Comparison of ENCODE assay signal across 25 cellular contexts in the genomic region with DNA sequence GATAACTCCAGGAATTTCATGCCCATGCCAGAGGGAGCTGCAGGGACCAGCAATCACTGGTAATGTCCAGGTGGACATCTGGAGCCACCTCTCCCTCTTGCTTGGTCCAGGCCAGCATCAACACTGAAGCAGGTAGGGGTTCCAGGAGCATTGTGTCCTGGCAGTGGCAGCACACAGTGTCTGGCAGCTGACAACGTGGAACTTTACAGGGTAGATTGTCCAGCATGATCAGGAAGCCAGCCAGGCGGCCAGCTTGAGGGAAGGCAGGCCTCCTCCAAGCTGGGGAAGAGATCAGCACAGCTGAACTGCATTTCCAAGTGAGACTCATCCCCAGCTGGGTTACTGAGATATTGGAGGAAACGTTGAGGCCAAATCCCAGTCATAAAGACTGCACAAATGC.
A peak's percentile ranks its signal among the peaks of the same experiment; 100 is the strongest.
DNase-seq lines count a peak whose midpoint lies in the region; ATAC-seq, FAIRE-seq and TF ChIP-seq lines count a peak whose summit lies in the region.
"Had no signal": no experiment of that assay in that cellular context is flagged by ENCODE, and none has a peak within 500 bp of the region (broad histone marks: within the 10 kb centered on the region; RNA-seq: fewer than 3 reads in every experiment).

No MANE protein-coding gene starts in this region.

- no peak overlapping the region for H2BK5ac ChIP-seq in mesenchymal stem cell (ENCODE audit: low read depth, low read length, poor library complexity, severe bottlenecking)

- no peak overlapping the region for H3K14ac ChIP-seq in mesenchymal stem cell (ENCODE audit: low read length in 2 of 2)

- H3K4me3 Mint-ChIP-seq in endothelial cell (ENCODE audit: unreplicated experiment) = peak overlapping the region; percentile 39
- no peak overlapping the region for H3K4me3 Mint-ChIP-seq in GM23338
- H3K4me3 Mint-ChIP-seq: CD4-positive, CD25-positive, alpha-beta regulatory T cell; CD8-positive, alpha-beta T cell; HFFc6 had no signal

- H3K23ac ChIP-seq in mesenchymal stem cell (ENCODE audit: low read length in 2 of 2) = no peak overlapping the region

- no peaks in the 10 kb centered on the region for H3K4me1 Mint-ChIP-seq in endothelial cell (ENCODE audit: unreplicated experiment)
- no peaks in the 10 kb centered on the region for H3K4me1 Mint-ChIP-seq in GM23338

- H3K27me3 Mint-ChIP-seq in endothelial cell (ENCODE audit: unreplicated experiment) (no peaks in the 10 kb centered on the region), GM23338 (ENCODE audit: insufficient read depth, low read depth, poor library complexity) (peaks cover 3% of the 10 kb centered on the region)
- H3K27me3 Mint-ChIP-seq: CD4-positive, CD25-positive, alpha-beta regulatory T cell had no signal

- no peak overlapping the region for H4K8ac ChIP-seq in mesenchymal stem cell (ENCODE audit: low read length)

- H3K36me3 ChIP-seq in BE2C (no peaks in the 10 kb centered on the region), mesenchymal stem cell (ENCODE audit: control insufficient read depth in 1 of 2, insufficient read depth in 2 of 2, low read depth in 1 of 2, low read length in 2 of 2) (peaks cover 7 to 42% of the 10 kb centered on the region in 2 experiments), GM23338 (ENCODE audit: insufficient read depth) (no peaks in the 10 kb centered on the region; the same call in 1 of the 2 replicates)

- H3K9me3 Mint-ChIP-seq in endothelial cell (ENCODE audit: unreplicated experiment) = no peaks in the 10 kb centered on the region
- H3K9me3 Mint-ChIP-seq in GM23338 = no peaks in the 10 kb centered on the region
- H3K9me3 Mint-ChIP-seq: CD4-positive, CD25-positive, alpha-beta regulatory T cell; CD8-positive, alpha-beta T cell; HFFc6 had no signal

- H4K91ac ChIP-seq in mesenchymal stem cell (ENCODE audit: low read length) = peak overlapping the region; percentile 18

- no peak overlapping the region for H3K27ac ChIP-seq in mesenchymal stem cell (ENCODE audit: low read length, poor library complexity, severe bottlenecking)
- no peak overlapping the region for H3K27ac ChIP-seq in GM23338 (ENCODE audit: low read depth)
- H3K27ac ChIP-seq: A549, GM23248 had no signal

- H4K20me1 ChIP-seq in GM23338 (replicated peaks; ENCODE audit: insufficient read depth) = no peaks in the 10 kb centered on the region

- H2BK12ac ChIP-seq in mesenchymal stem cell (ENCODE audit: low read length in 2 of 2) = no peak overlapping the region

- 88% methylated on average over 3 of the region's 3 CpGs for WGBS in mesenchymal stem cell

- peaks cover 9% of the 10 kb centered on the region for H3K36me3 Mint-ChIP-seq in endothelial cell (ENCODE audit: low read depth, unreplicated experiment)
- peaks cover 19% of the 10 kb centered on the region; the same call in 2 of the 3 replicates for H3K36me3 Mint-ChIP-seq in GM23338 (ENCODE audit: low read depth)

- no peak for FAIRE-seq in GM19239 (lab: Jason Lieb, UNC)
- FAIRE-seq: A549, D721Med, GM12878, H54 had no signal

- no peak overlapping the region for H2BK15ac ChIP-seq in mesenchymal stem cell (ENCODE audit: low read depth, poor library complexity, severe bottlenecking)

- H3K4me3 ChIP-seq in BE2C (ENCODE audit: low read depth, low read length) (no peak overlapping the region), LNCaP clone FGC (ENCODE audit: low read depth, low read length) (no peak overlapping the region), mesenchymal stem cell (ENCODE audit: insufficient read depth in 1 of 2, low read depth in 1 of 2, low read length in 2 of 2) (no peak overlapping the region), GM23338 (no peak overlapping the region)
- H3K4me3 ChIP-seq: A549, GM12878, GM23248, HAP-1 had no signal

- no peak overlapping the region for H2AFZ ChIP-seq in mesenchymal stem cell (ENCODE audit: low read depth, low read length)
- no peak overlapping the region for H2AFZ ChIP-seq in GM23338
- H2AFZ ChIP-seq: GM23248 had no signal

- no peak overlapping the region for H3K18ac ChIP-seq in mesenchymal stem cell (ENCODE audit: low read depth in 1 of 2, low read length in 2 of 2)

- H3K4me1 ChIP-seq in BE2C (no peaks in the 10 kb centered on the region), mesenchymal stem cell (ENCODE audit: control insufficient read depth, insufficient read depth, low read depth, low read length) (peaks cover 2% of the 10 kb centered on the region), GM23338 (ENCODE audit: insufficient read depth) (no peaks in the 10 kb centered on the region)
- H3K4me1 ChIP-seq: A549 had no signal

- no peak overlapping the region for H3K9ac ChIP-seq in mesenchymal stem cell (ENCODE audit: low read length)
- H3K9ac ChIP-seq: GM23248 had no signal

- no peak overlapping the region for H2AK5ac ChIP-seq in mesenchymal stem cell (ENCODE audit: low read length, severe bottlenecking)

- H3K27ac Mint-ChIP-seq in endothelial cell (ENCODE audit: unreplicated experiment) (no peak overlapping the region), GM23338 (no peak overlapping the region)
- H3K27ac Mint-ChIP-seq: CD8-positive, alpha-beta T cell; HFFc6 had no signal

- H3K4me2 ChIP-seq in mesenchymal stem cell (ENCODE audit: low read length, poor library complexity, severe bottlenecking) (no peak overlapping the region), GM23338 (no peak overlapping the region)
- H3K4me2 ChIP-seq: A549 had no signal

- ATAC-seq in HG03196 (IDR thresholded peaks at IDR 0.05; ENCODE audit: unreplicated experiment) = no peak
- ATAC-seq in GM23338 = no peak
- ATAC-seq: A549; CD8-positive, alpha-beta T cell; GM12878 had no signal

- DNase-seq in BE2C (peak; percentile 17), LNCaP clone FGC (ENCODE audit: low read depth) (peak; percentile 52), endothelial cell (ENCODE audit: low spot score) (no peak), mesenchymal stem cell (no peak), GM19239 (ENCODE audit: insufficient read length, low spot score) (no peak), NCI-H2107 (lab: John Stamatoyannopoulos, UW) (no peak), GM23338 (ENCODE audit: low spot score) (no peak)
- DNase-seq: 8988T; ACHN; AML-193; C1 segment of cervical spinal cord; CD4-positive, CD25-positive, alpha-beta regulatory T cell; CD8-positive, alpha-beta T cell; DMS 273 treated with DMSO at 0.1 percent for 48 hours; DMS79; EL; GDM1; GM23248; HFFc6 had no signal

- no peaks in the 10 kb centered on the region for H3K79me1 ChIP-seq in mesenchymal stem cell (replicated peaks; ENCODE audit: low read length, poor library complexity, severe bottlenecking)

- H3F3A ChIP-seq in GM23338 (replicated peaks; ENCODE audit: low read depth) = no peaks in the 10 kb centered on the region

- H3K27me3 ChIP-seq in BE2C (no peaks in the 10 kb centered on the region), mesenchymal stem cell (ENCODE audit: control insufficient read depth in 1 of 2, insufficient read depth in 1 of 2, low read length in 2 of 2) (no peaks in the 10 kb centered on the region), GM23338 (ENCODE audit: insufficient read depth) (no peaks in the 10 kb centered on the region)

- no peak overlapping the region for H3K4ac ChIP-seq in mesenchymal stem cell (ENCODE audit: low read depth in 1 of 2, low read length in 2 of 2)

- no peaks in the 10 kb centered on the region for H3K79me2 ChIP-seq in GM23338 (replicated peaks; ENCODE audit: insufficient read depth)

- H3K9me2 ChIP-seq in GM23338 (ENCODE audit: insufficient read depth) = no peaks in the 10 kb centered on the region

- TF ChIP-seq CTCF in BE2C (IDR thresholded peaks at IDR 0.05; ENCODE audit: low read depth, low read length) (no peak), LNCaP clone FGC (IDR thresholded peaks at IDR 0.05; ENCODE audit: control insufficient read depth, extremely low read depth, insufficient read depth) (no peak), endothelial cell (IDR thresholded peaks at IDR 0.05; ENCODE audit: unreplicated experiment) (no peak), GM23338 (conservative IDR thresholded peaks at IDR 0.05; ENCODE audit: low read depth in 2 of 2) (no peak)

- H3K9me3 ChIP-seq in BE2C (no peaks in the 10 kb centered on the region), mesenchymal stem cell (ENCODE audit: control insufficient read depth, low read length) (no peaks in the 10 kb centered on the region)
- H3K9me3 ChIP-seq: A549, HAP-1 had no signal

- no peak overlapping the region for H2BK120ac ChIP-seq in mesenchymal stem cell (ENCODE audit: low read depth, low read length)

TF ChIP-seq in GM23338, 12 proteins besides CTCF, POLR2A, EP300 and RAD21:
- TF ChIP-seq NANOG (IDR thresholded peaks at IDR 0.05; ENCODE audit: borderline replicate concordance) = no peak
- TF ChIP-seq EZH2phosphoT487 (IDR thresholded peaks at IDR 0.05; ENCODE audit: unreplicated experiment) = no peak
- no peak for TF ChIP-seq ZNF331 (CRISPR knock-in tag; IDR thresholded peaks at IDR 0.05; ENCODE audit: low read depth)

Comparison
In these comparisons a context has a peak if more than half of its experiments do, and no peak if none do; other contexts are left out.
1. DNase-seq: peak in BE2C (single experiment) and LNCaP clone FGC (single experiment); none in endothelial cell (single experiment), mesenchymal stem cell (single experiment), GM19239 (single experiment), NCI-H2107 (single experiment) and GM23338 (single experiment).